Comparison of ENCODE assay signal across 14 cellular contexts in the genomic region with DNA sequence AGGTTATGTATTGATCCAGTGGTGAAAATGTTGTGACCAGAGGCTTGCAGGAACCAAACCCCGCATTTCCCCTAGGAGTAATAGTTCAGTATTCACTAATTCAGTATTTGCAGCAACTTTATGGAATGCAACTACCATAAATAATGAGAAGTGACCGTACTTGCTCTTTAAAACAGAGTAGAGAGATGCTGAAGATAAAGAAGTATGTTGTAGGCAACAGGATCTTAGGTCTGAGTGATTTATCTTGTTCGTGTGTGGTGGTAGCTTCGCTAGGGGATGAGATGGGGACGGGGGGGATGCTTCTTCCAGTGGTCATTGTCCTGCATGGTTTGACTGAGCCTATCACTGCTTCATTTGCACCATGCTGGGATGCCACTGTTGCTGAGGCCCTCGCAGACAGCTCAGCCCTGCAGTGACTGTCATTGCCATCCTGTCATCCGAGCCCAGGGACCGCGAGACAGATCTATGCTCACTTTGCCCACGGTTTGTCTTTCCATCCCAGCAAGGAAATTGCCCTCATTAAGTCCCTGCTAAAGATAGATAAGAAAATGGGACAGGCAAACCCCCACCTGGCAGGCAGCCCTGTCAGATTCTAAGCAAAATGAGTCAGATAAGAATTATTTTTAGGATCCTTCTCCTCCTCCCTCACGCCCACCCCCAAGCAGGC.
DNase-seq lines count a peak whose midpoint lies in the region; ATAC-seq, FAIRE-seq and TF ChIP-seq lines count a peak whose summit lies in the region.
"Had no signal": no experiment of that assay in that cellular context is flagged by ENCODE, and none has a peak within 500 bp of the region (broad histone marks: within the 10 kb centered on the region; RNA-seq: fewer than 3 reads in every experiment).

No MANE protein-coding gene starts in this region.

- H2BK15ac ChIP-seq in IMR-90 (ENCODE audit: low read depth, low read length) = peak overlapping the region; percentile 30; the same call in 1 of the 3 replicates

- peak overlapping the region; percentile 18 for H2BK5ac ChIP-seq in IMR-90 (ENCODE audit: low read depth, low read length, poor library complexity, severe bottlenecking)

- peak overlapping the region; percentile 55; the same call in 1 of the 2 replicates for H3K14ac ChIP-seq in IMR-90 (replicated peaks; ENCODE audit: low read depth, low read length)

- RAD21 ChIA-PET in GM12878 (lab: Charles Lee; ENCODE audit: unreplicated experiment) = no interaction called here

- no peak overlapping the region for H3K27ac Mint-ChIP-seq in naive thymus-derived CD4-positive, alpha-beta T cell
- H3K27ac Mint-ChIP-seq: progenitor cell of endocrine pancreas had no signal

- H3K4me3 Mint-ChIP-seq in naive thymus-derived CD4-positive, alpha-beta T cell = no peak overlapping the region

- H3K79me2 ChIP-seq in GM12878 (ENCODE audit: control insufficient read depth, insufficient read depth, low read length) = no peaks in the 10 kb centered on the region

- FAIRE-seq in GM12878 (lab: Jason Lieb, UNC) = no peak

- peaks cover 41% of the 10 kb centered on the region for H3K9me1 ChIP-seq in IMR-90 (ENCODE audit: insufficient read depth, low read length)

- peaks cover 33% of the 10 kb centered on the region for H4K20me1 ChIP-seq in IMR-90 (ENCODE audit: insufficient read depth, low read length)
- no peaks in the 10 kb centered on the region for H4K20me1 ChIP-seq in GM12878 (ENCODE audit: control insufficient read depth, insufficient read depth)

- H3K23ac ChIP-seq in IMR-90 (ENCODE audit: low read depth, low read length) = peak overlapping the region; percentile 92

- H3K27me3 Mint-ChIP-seq in naive thymus-derived CD4-positive, alpha-beta T cell = peaks cover 0 to 10% (median 0%) of the 10 kb centered on the region in 5 donors
- H3K27me3 Mint-ChIP-seq: progenitor cell of endocrine pancreas had no signal

- H3K18ac ChIP-seq in IMR-90 (ENCODE audit: low read depth, low read length) = 0 out of 2 replicates have a peak overlapping the region, but pooled peaks have one; percentile 7

- peaks cover 0 to 5% (median 0%) of the 10 kb centered on the region in 11 donors for H3K9me3 Mint-ChIP-seq in naive thymus-derived CD4-positive, alpha-beta T cell

- H2AK9ac ChIP-seq in IMR-90 (replicated peaks; ENCODE audit: low read depth, low read length, poor library complexity) = peak overlapping the region; percentile 11

- H3K4me2 ChIP-seq in IMR-90 (ENCODE audit: low read depth, low read length) = peak overlapping the region; percentile 52
- no peak overlapping the region for H3K4me2 ChIP-seq in GM12878 (ENCODE audit: control insufficient read depth, insufficient read depth)

- H3K9ac ChIP-seq in IMR-90 (ENCODE audit: low read depth, low read length) (no peak overlapping the region), GM12878 (ENCODE audit: control insufficient read depth, insufficient read depth, low read length) (no peak overlapping the region)

- peak overlapping the region; percentile 39; the same call in 1 of the 2 replicates for H4K91ac ChIP-seq in IMR-90 (ENCODE audit: insufficient read depth, low read depth, low read length)

- SMC1A ChIA-PET in GM12878 (lab: Charles Lee; ENCODE audit: uncharacterized antibody, unreplicated experiment) = no interaction called here

- H3K4ac ChIP-seq in IMR-90 (ENCODE audit: low read depth, low read length) = peak overlapping the region; percentile 71

- H3K27me3 ChIP-seq in AG04450 (ENCODE audit: control insufficient read depth, insufficient read depth, low read length) (no peaks in the 10 kb centered on the region), IMR-90 (ENCODE audit: control insufficient read depth, insufficient read depth, low read length) (no peaks in the 10 kb centered on the region), GM12878 (replicated peaks in 1 of 2; ENCODE audit: control insufficient read depth in 2 of 2, insufficient read depth in 2 of 2, low read length in 1 of 2) (no peaks in the 10 kb centered on the region), stomach (no peaks in the 10 kb centered on the region)
- no peaks in the 10 kb centered on the region for H3K27me3 ChIP-seq in naive thymus-derived CD4-positive, alpha-beta T cell (ENCODE audit: control insufficient read depth in 2 of 2, insufficient read depth in 2 of 2, low read length in 2 of 2)

- no peak overlapping the region for H2AFZ ChIP-seq in IMR-90 (replicated peaks; ENCODE audit: low read length, poor library complexity)
- H2AFZ ChIP-seq in GM12878 (ENCODE audit: control insufficient read depth, low read depth, low read length) = no peak overlapping the region

- H2BK120ac ChIP-seq in IMR-90 (ENCODE audit: low read depth, low read length) = peak overlapping the region; percentile 59

- H3K36me3 ChIP-seq in IMR-90 (ENCODE audit: control insufficient read depth, insufficient read depth, low read length) = peaks cover 20% of the 10 kb centered on the region
- no peaks in the 10 kb centered on the region for H3K36me3 ChIP-seq in GM12878 (ENCODE audit: control insufficient read depth in 2 of 2, insufficient read depth in 2 of 2, low read length in 1 of 2)
- peaks cover 27% of the 10 kb centered on the region for H3K36me3 ChIP-seq in mesodermal cell (ENCODE audit: control insufficient read depth, insufficient read depth, low read length)
- no peaks in the 10 kb centered on the region for H3K36me3 ChIP-seq in naive thymus-derived CD4-positive, alpha-beta T cell (ENCODE audit: control insufficient read depth in 2 of 3, insufficient read depth in 3 of 3, low read length in 3 of 3)
- peaks cover 0 to 21% (median 9%) of the 10 kb centered on the region in 4 donors for H3K36me3 ChIP-seq in stomach

- H3K56ac ChIP-seq in IMR-90 (ENCODE audit: extremely low read depth, insufficient read depth, low read length) = no peak overlapping the region

- TF ChIP-seq EP300 in GM12878 (IDR thresholded peaks at IDR 0.05; ENCODE audit: borderline replicate concordance in 1 of 2, control insufficient read depth in 1 of 2, low read depth in 2 of 2, low read length in 2 of 2) (no peak), stomach (IDR thresholded peaks at IDR 0.05) (no peak)

- TF ChIP-seq RAD21 in IMR-90 (IDR thresholded peaks at IDR 0.05; ENCODE audit: low read length) (peak; percentile 14; the same call in 1 of the 2 replicates), GM12878 (IDR thresholded peaks at IDR 0.05; ENCODE audit: insufficient read depth, low read depth, low read length) (no peak)

- H4K8ac ChIP-seq in IMR-90 (ENCODE audit: low read depth in 2 of 2, low read length in 2 of 2) = peak overlapping the region in 1 of 2 experiments; percentile 38; a peak in 1 of 4 replicates

- POLR2A ChIA-PET in AG04450 (lab: Yijun Ruan, JAX) = no interaction called here
- POLR2A ChIA-PET in IMR-90 (lab: Charles Lee; ENCODE audit: unreplicated experiment) = no interaction called here
- POLR2A ChIA-PET in GM12878 (lab: Charles Lee) = interaction anchor here (0.9 to 1.8 kb wide), 2 partner anchors 13 to 18 kb away, joined by 4 read pairs; no protein-coding TSS in a partner anchor
- POLR2A ChIA-PET in naive thymus-derived CD4-positive, alpha-beta T cell (lab: Charles Lee) = no interaction called here

- peaks cover 0 to 6% (median 0%) of the 10 kb centered on the region in 7 donors for H3K4me1 Mint-ChIP-seq in naive thymus-derived CD4-positive, alpha-beta T cell

- no peaks in the 10 kb centered on the region for H3K36me3 Mint-ChIP-seq in naive thymus-derived CD4-positive, alpha-beta T cell

- WGBS in IMR-90 (ENCODE audit: extremely low coverage in 2 of 2, insufficient read length in 1 of 2), 2 experiments = no CpG with 5 or more reads among the region's 11 CpGs
- 57% methylated on average over 11 of the region's 11 CpGs for WGBS in GM12878 (ENCODE audit: insufficient coverage, insufficient replicate concordance, low lambda C conversion rate, missing lambda C conversion rate)
- WGBS in mesodermal cell (ENCODE audit: insufficient coverage in 2 of 2), 2 experiments = 79 to 81% methylated on average over 7 to 9 of the region's 11 CpGs
- WGBS in stomach, 5 donors = 75 to 88% (median 81%) methylated on average over 10 to 11 of the region's 11 CpGs

- peak overlapping the region; percentile 73; the same call in 1 of the 2 replicates for H2AK5ac ChIP-seq in IMR-90 (ENCODE audit: low read depth, low read length)

- H4K5ac ChIP-seq in IMR-90 (ENCODE audit: low read depth, low read length) = no peak overlapping the region

- BruUV-seq in IMR-90 (replicated peaks; lab: Mats Ljungman, UMichigan) = no TSS peak
- BruUV-seq in GM12878 (replicated peaks; lab: Mats Ljungman, UMichigan) = no TSS peak

- no peak overlapping the region for H3K27ac ChIP-seq in AG04450 (ENCODE audit: low read depth, low read length)
- H3K27ac ChIP-seq in IMR-90 (ENCODE audit: insufficient read depth, low read length) = peak overlapping the region; percentile 4; the same call in 1 of the 2 replicates
- no peak overlapping the region for H3K27ac ChIP-seq in GM12878 (ENCODE audit: control insufficient read depth, insufficient read depth)
- peak overlapping the region; percentile 23 for H3K27ac ChIP-seq in mesodermal cell (ENCODE audit: low read depth, low read length, severe bottlenecking)
- H3K27ac ChIP-seq in naive thymus-derived CD4-positive, alpha-beta T cell (ENCODE audit: low read depth, low read length) = no peak overlapping the region
- no peak overlapping the region for H3K27ac ChIP-seq in stomach

- H3K4me3 ChIP-seq in AG04450 (ENCODE audit: low read depth, low read length) = no peak overlapping the region
- H3K4me3 ChIP-seq in IMR-90 (ENCODE audit: insufficient read depth, low read depth, low read length) = no peak overlapping the region
- H3K4me3 ChIP-seq in GM12878 = no peak overlapping the region
- H3K4me3 ChIP-seq in mesodermal cell (ENCODE audit: extremely low read depth, insufficient read depth, low read length, poor library complexity, severe bottlenecking) = no peak overlapping the region
- no peak overlapping the region for H3K4me3 ChIP-seq in naive thymus-derived CD4-positive, alpha-beta T cell (ENCODE audit: low read length)
- H3K4me3 ChIP-seq in stomach = no peak overlapping the region

- CTCF ChIA-PET in AG04450 (lab: Charles Lee) = no interaction called here
- CTCF ChIA-PET in IMR-90 (lab: Yijun Ruan, JAX) = no interaction called here
- CTCF ChIA-PET in GM12878 (lab: Yijun Ruan, JAX) = interaction anchor here (0.6 kb wide), 1 partner anchor 355 kb away, joined by 3 read pairs; no protein-coding TSS in a partner anchor
- CTCF ChIA-PET in naive thymus-derived CD4-positive, alpha-beta T cell (lab: Charles Lee) = no interaction called here

- peak; percentile 72 for ATAC-seq in IMR-90 (ENCODE audit: low read depth)
- no peak for ATAC-seq in GM12878
- ATAC-seq in naive thymus-derived CD4-positive, alpha-beta T cell = no peak

- no peak for TF ChIP-seq POLR2A in IMR-90 (IDR thresholded peaks at IDR 0.05; ENCODE audit: low read depth, low read length)
- no peak for TF ChIP-seq POLR2A in GM12878 (IDR thresholded peaks at IDR 0.05; ENCODE audit: low read depth, low read length)
- TF ChIP-seq POLR2A in stomach (IDR thresholded peaks at IDR 0.05) = no peak

- peaks cover 51 to 85% of the 10 kb centered on the region in 2 experiments for H3K79me1 ChIP-seq in IMR-90 (ENCODE audit: low read depth in 1 of 2, low read length in 2 of 2)

- dilution Hi-C loops in IMR-90 (cut with HindIII; ENCODE audit: low sequenced_read_pairs, unreplicated experiment) = no loop called here

- peak; percentile 27 for DNase-seq in AG04450 (ENCODE audit: low read depth, low spot score)
- DNase-seq in IMR-90 = peak; percentile 74
- no peak for DNase-seq in GM12878 (ENCODE audit: low read depth, low spot score)
- no peak for DNase-seq in SIG-M5 (lab: John Stamatoyannopoulos, UW)
- no peak for DNase-seq in KG1 (lab: John Stamatoyannopoulos, UW)
- DNase-seq in naive thymus-derived CD4-positive, alpha-beta T cell = no peak
- no peak for DNase-seq in stomach
- DNase-seq: activated naive CD4-positive, alpha-beta T cell treated with anti-CD3 and anti-CD28 coated beads, Interleukin-2, amount 50 U/mL, for 16 hours; DND-41; NCI-H2107; NK-92 treated with Interleukin-12 subunit alpha and Interleukin-12 subunit beta, amount 100 ng/mL, for 24 hours; stimulated activated CD4-positive, alpha-beta T cell treated with anti-CD3 and anti-CD28 coated beads, Interleukin-1b, Interleukin-23, amount 100 ng/mL, for 48 hours had no signal

- intact Hi-C loops in IMR-90 (cut with micrococcal nuclease) (no loop called here), GM12878 (cut with micrococcal nuclease; ENCODE audit: unreplicated experiment) (no loop called here), stomach (cut with DNase I; ENCODE audit: low total_unique reads) (no loop called here)
- intact Hi-C loops in naive thymus-derived CD4-positive, alpha-beta T cell (cut with micrococcal nuclease) = no loop called here

- H3K9me3 ChIP-seq in AG04450 (ENCODE audit: control insufficient read depth, insufficient read depth, low read length) = peaks cover 5% of the 10 kb centered on the region; the same call in 1 of the 2 replicates
- no peaks in the 10 kb centered on the region for H3K9me3 ChIP-seq in IMR-90 (ENCODE audit: control insufficient read depth, insufficient read depth, low read length)
- no peaks in the 10 kb centered on the region; the same call in 2 of the 3 replicates for H3K9me3 ChIP-seq in GM12878 (replicated peaks; ENCODE audit: control insufficient read depth, insufficient read depth, low read length)
- no peaks in the 10 kb centered on the region for H3K9me3 ChIP-seq in mesodermal cell (ENCODE audit: control insufficient read depth, low read length)
- no peaks in the 10 kb centered on the region for H3K9me3 ChIP-seq in naive thymus-derived CD4-positive, alpha-beta T cell (ENCODE audit: control insufficient read depth in 2 of 3, low read length in 3 of 3)
- no peaks in the 10 kb centered on the region for H3K9me3 ChIP-seq in stomach

- in situ Hi-C loops in IMR-90 (cut with MboI; ENCODE audit: low sequenced_read_pairs) = no loop called here
- in situ Hi-C loops in GM12878 (cut with MboI) = no loop called here

- H3K4me1 ChIP-seq in IMR-90 (ENCODE audit: control insufficient read depth, insufficient read depth, low read length) = peaks cover 23% of the 10 kb centered on the region
- H3K4me1 ChIP-seq in GM12878 (ENCODE audit: control insufficient read depth, insufficient read depth, low read length) = peaks cover 42% of the 10 kb centered on the region
- H3K4me1 ChIP-seq in mesodermal cell (ENCODE audit: control insufficient read depth, insufficient read depth, low read length, poor library complexity, severe bottlenecking) = peaks cover 27% of the 10 kb centered on the region
- no peaks in the 10 kb centered on the region for H3K4me1 ChIP-seq in naive thymus-derived CD4-positive, alpha-beta T cell (ENCODE audit: control insufficient read depth in 2 of 2, insufficient read depth in 2 of 2, low read length in 2 of 2)
- H3K4me1 ChIP-seq in stomach = peaks cover 0 to 11% (median 4%) of the 10 kb centered on the region in 4 donors

- TF ChIP-seq CTCF in AG04450 (IDR thresholded peaks at IDR 0.05; ENCODE audit: low read depth, low read length) (no peak), IMR-90 (conservative IDR thresholded peaks at IDR 0.05; ENCODE audit: low read depth, low read length) (no peak), GM12878 (IDR thresholded peaks at IDR 0.05 in 2 of 3, conservative IDR thresholded peaks at IDR 0.05 in 1 of 3; ENCODE audit: control insufficient read depth in 2 of 3, extremely low read depth in 1 of 3, insufficient read depth in 1 of 3, low read depth in 3 of 3, low read length in 3 of 3) (no peak), stomach (IDR thresholded peaks at IDR 0.05) (no peak)

- H2BK20ac ChIP-seq in IMR-90 (ENCODE audit: low read depth, low read length) = peak overlapping the region; percentile 72; the same call in 1 of the 2 replicates

Comparison
In these comparisons a context has a peak if more than half of its experiments do, and no peak if none do; other contexts are left out.
1. DNase-seq: peak in AG04450 (single experiment) and IMR-90 (single experiment); none in GM12878 (single experiment), SIG-M5 (single experiment), KG1 (single experiment), naive thymus-derived CD4-positive, alpha-beta T cell (0 of 9) and stomach (single experiment).
2. H3K27ac ChIP-seq: peak in IMR-90 (single experiment) and mesodermal cell (single experiment); none in AG04450 (single experiment), GM12878 (single experiment), naive thymus-derived CD4-positive, alpha-beta T cell (single experiment) and stomach (0 of 5).